ENCODE assay signal across 8 cellular contexts in the genomic region with DNA sequence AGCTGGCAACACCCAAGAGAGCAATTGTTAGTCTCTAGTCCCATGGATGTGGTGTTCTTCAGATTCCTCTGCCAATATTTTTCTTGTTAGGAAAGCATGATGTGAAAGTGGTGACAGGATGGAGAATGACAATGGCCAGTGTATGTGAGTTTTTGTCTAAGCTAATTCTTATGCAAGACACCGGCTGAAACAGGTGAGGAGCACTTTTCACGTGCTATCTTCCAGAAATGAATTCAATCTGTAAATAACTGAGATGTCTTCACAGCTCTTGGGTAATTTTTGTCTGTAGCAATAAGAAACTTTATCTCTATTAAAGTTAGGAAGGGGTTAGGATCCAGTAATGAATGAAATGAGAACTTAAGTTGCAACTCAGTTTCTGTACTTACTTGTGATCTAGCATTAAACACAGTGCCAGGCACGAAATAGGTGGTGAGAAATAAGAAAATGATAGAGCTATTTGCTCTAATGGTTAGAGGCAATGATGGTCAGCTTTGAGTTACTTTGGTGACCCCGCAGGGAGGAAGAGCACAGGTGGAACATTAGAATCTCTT. TPM values are rescaled to one million over a fixed set of nuclear protein-coding genes. Genes with fewer than 3 reads are reported as not detected.
A peak's percentile ranks its signal among the peaks of the same experiment; 100 is the strongest.
DNase-seq lines count a peak whose midpoint lies in the region; ATAC-seq and TF ChIP-seq lines count a peak whose summit lies in the region.

No MANE protein-coding gene starts in this region.

- peak overlapping the region; percentile 83 for H3K4me3 ChIP-seq in BE2C (ENCODE audit: low read depth, low read length)
- peak overlapping the region; percentile 96 for H3K4me3 ChIP-seq in HUES48 (ENCODE audit: low read depth, low read length)

- no peaks in the 10 kb centered on the region for H3K9me3 Mint-ChIP-seq in chondrocyte (ENCODE audit: low read depth)
- H3K9me3 Mint-ChIP-seq in naive thymus-derived CD8-positive, alpha-beta T cell: no peaks in the 10 kb centered on the region

- TF ChIP-seq CTCF in BE2C (IDR thresholded peaks at IDR 0.05; ENCODE audit: low read depth, low read length) (no peak), chondrocyte (IDR thresholded peaks at IDR 0.05) (no peak)

- H3K9ac ChIP-seq in HUES48 (ENCODE audit: low read depth, low read length): peak overlapping the region; percentile 82

- H3K27ac Mint-ChIP-seq in chondrocyte (ENCODE audit: unreplicated experiment): peak overlapping the region; percentile 60
- peak overlapping the region; percentile 79 to 93 (median 89) for H3K27ac Mint-ChIP-seq in naive thymus-derived CD8-positive, alpha-beta T cell

- H3K4me1 ChIP-seq in BE2C (no peaks in the 10 kb centered on the region), HUES48 (ENCODE audit: control insufficient read depth, insufficient read depth, low read length) (peaks cover 27% of the 10 kb centered on the region)

- no peaks in the 10 kb centered on the region for H3K36me3 ChIP-seq in BE2C
- no peaks in the 10 kb centered on the region for H3K36me3 ChIP-seq in HUES48 (ENCODE audit: control insufficient read depth, insufficient read depth, low read length)

- ATAC-seq in naive thymus-derived CD8-positive, alpha-beta T cell: no peak

- H3K9me3 ChIP-seq in BE2C (no peaks in the 10 kb centered on the region), HUES48 (ENCODE audit: control insufficient read depth, insufficient read depth, low read length) (no peaks in the 10 kb centered on the region)

- no peaks in the 10 kb centered on the region for H3K36me3 Mint-ChIP-seq in chondrocyte (ENCODE audit: low read depth)
- peaks cover 0 to 5% (median 3%) of the 10 kb centered on the region in 3 donors for H3K36me3 Mint-ChIP-seq in naive thymus-derived CD8-positive, alpha-beta T cell

- H3K4me1 Mint-ChIP-seq in chondrocyte (ENCODE audit: low read depth): peaks cover 45% of the 10 kb centered on the region
- H3K4me1 Mint-ChIP-seq in naive thymus-derived CD8-positive, alpha-beta T cell: peaks cover 35 to 65% (median 46%) of the 10 kb centered on the region in 4 donors

- H3K27me3 Mint-ChIP-seq in chondrocyte (ENCODE audit: low read depth): no peaks in the 10 kb centered on the region
- H3K27me3 Mint-ChIP-seq in naive thymus-derived CD8-positive, alpha-beta T cell: no peaks in the 10 kb centered on the region

- DNase-seq in BE2C (no peak), chondrocyte (ENCODE audit: low spot score) (no peak), NCI-H1694 (lab: John Stamatoyannopoulos, UW) (no peak), H4 (ENCODE audit: low spot score) (no peak), dedifferentiated amniotic fluid mesenchymal stem cell (ENCODE audit: extremely low spot score) (no peak), kidney tubule cell (ENCODE audit: low spot score) (no peak)
- no peak for DNase-seq in naive thymus-derived CD8-positive, alpha-beta T cell

- no peaks in the 10 kb centered on the region for H3K27me3 ChIP-seq in BE2C
- no peaks in the 10 kb centered on the region for H3K27me3 ChIP-seq in HUES48 (ENCODE audit: control insufficient read depth, insufficient read depth, low read length)

- POLR2A ChIA-PET in naive thymus-derived CD8-positive, alpha-beta T cell (lab: Charles Lee): interaction anchor here (0.6 to 4.0 kb wide), 6 partner anchors 9 to 227 kb away, joined by 3 to 32 read pairs (median 9); a partner anchor contains a TSS

- H3K4me3 Mint-ChIP-seq in chondrocyte (ENCODE audit: unreplicated experiment): peak overlapping the region; percentile 95
- peak overlapping the region; percentile 87 to 97 (median 92) for H3K4me3 Mint-ChIP-seq in naive thymus-derived CD8-positive, alpha-beta T cell

- H3K27ac ChIP-seq in HUES48 (ENCODE audit: low read depth, low read length): no peak overlapping the region

RNA-seq across cellular contexts. Expression of a gene that starts 0.7 kb away (rescaled TPM):
- polyA plus RNA-seq in BE2C (2012; ENCODE audit: insufficient read depth, insufficient read length, low read depth): 30.6 TPM
- total RNA-seq in chondrocyte: 40.2 to 49.3 TPM (median 41.5 TPM) in 3 replicates
- 10 to 100 TPM; 24.8 to 25.6 TPM for total RNA-seq in naive thymus-derived CD8-positive, alpha-beta T cell
- polyA plus RNA-seq in naive thymus-derived CD8-positive, alpha-beta T cell: 10 to 100 TPM; 13.0 to 16.3 (median 13.2) TPM
- 52.6 and 54.8 TPM in 2 replicates for total RNA-seq in H4 (2014; rRNA removed; shearing (Covaris generic))
